ENCODE assay signal across 12 cellular contexts in the genomic region with DNA sequence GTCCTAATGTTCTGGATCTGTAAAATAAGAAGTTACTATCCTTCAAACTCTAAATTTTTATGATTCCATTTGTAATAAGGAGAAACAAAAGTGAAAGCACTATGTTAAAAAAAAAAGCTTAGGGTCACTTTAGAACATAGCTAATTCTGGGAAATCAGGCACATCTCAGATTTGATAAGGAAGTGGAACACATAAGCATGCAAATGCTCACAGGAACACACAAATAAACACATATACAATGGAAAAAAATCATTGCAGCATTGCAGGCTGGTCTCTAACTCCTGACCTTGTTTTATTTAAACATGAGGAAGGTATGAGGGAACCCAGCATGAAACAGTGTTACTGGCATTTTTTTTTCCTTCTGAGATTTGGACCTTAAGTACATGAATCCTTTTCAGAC.
A peak's percentile ranks its signal among the peaks of the same experiment; 100 is the strongest.
DNase-seq lines count a peak whose midpoint lies in the region; ATAC-seq, FAIRE-seq and TF ChIP-seq lines count a peak whose summit lies in the region.
"Had no signal": no experiment of that assay in that cellular context is flagged by ENCODE, and none has a peak within 500 bp of the region (broad histone marks: within the 10 kb centered on the region; RNA-seq: fewer than 3 reads in every experiment).

No MANE protein-coding gene starts in this region.

- POLR2A ChIA-PET in activated CD4-positive, alpha-beta T cell treated with anti-CD3 and anti-CD28 coated beads for 36 hours (lab: Charles Lee), result interaction anchor here (0.6 kb wide), 2 partner anchors 56 to 57 kb away, joined by 3 read pairs; no protein-coding TSS in a partner anchor

- ATAC-seq in activated CD4-positive, alpha-beta T cell treated with anti-CD3 and anti-CD28 coated beads for 36 hours, result peak; percentile 16
- no peak for ATAC-seq in activated naive CD8-positive, alpha-beta T cell treated with anti-CD3 and anti-CD28 coated beads, Interleukin-2, amount 50 U/mL, for 24 hours
- ATAC-seq in GM21576 (IDR thresholded peaks at IDR 0.05; ENCODE audit: unreplicated experiment), result no peak
- ATAC-seq in HG03457 (IDR thresholded peaks at IDR 0.05; ENCODE audit: unreplicated experiment), result no peak
- ATAC-seq in GM21526 (IDR thresholded peaks at IDR 0.05; ENCODE audit: low FRiP score, unreplicated experiment), result no peak

- no peaks in the 10 kb centered on the region for H3K9me3 ChIP-seq in kidney (ENCODE audit: control insufficient read depth in 1 of 2, low read length in 2 of 2)
- H3K9me3 ChIP-seq in thyroid gland, result no peaks in the 10 kb centered on the region

- H3K27me3 ChIP-seq in thyroid gland, result no peaks in the 10 kb centered on the region

- no peak overlapping the region for H3K27ac Mint-ChIP-seq in activated CD4-positive, alpha-beta T cell treated with anti-CD3 and anti-CD28 coated beads for 36 hours
- peak overlapping the region; percentile 39 for H3K27ac Mint-ChIP-seq in activated naive CD8-positive, alpha-beta T cell treated with anti-CD3 and anti-CD28 coated beads, Interleukin-2, amount 50 U/mL, for 24 hours

- CTCF ChIA-PET in activated CD4-positive, alpha-beta T cell treated with anti-CD3 and anti-CD28 coated beads for 36 hours (lab: Charles Lee), result interaction anchor here (0.6 kb wide), 1 partner anchor 27 kb away, joined by 3 read pairs; no protein-coding TSS in a partner anchor

- intact Hi-C loops in activated CD4-positive, alpha-beta T cell treated with anti-CD3 and anti-CD28 coated beads for 36 hours (cut with DNase I, micrococcal nuclease), result no loop called here
- intact Hi-C loops in kidney (cut with DNase I), result no loop called here
- intact Hi-C loops in thyroid gland (cut with DNase I), result no loop called here

- no peak for DNase-seq in activated CD4-positive, alpha-beta T cell treated with anti-CD3 and anti-CD28 coated beads for 36 hours
- no peak for DNase-seq in activated CD4-positive, alpha-beta T cell treated with anti-CD3 and anti-CD28 coated beads for 48 hours
- DNase-seq in activated naive CD8-positive, alpha-beta T cell treated with anti-CD3 and anti-CD28 coated beads, Interleukin-2, amount 50 U/mL, for 24 hours, result no peak
- no peak for DNase-seq in kidney
- no peak for DNase-seq in thyroid gland
- DNase-seq: activated CD8-positive, alpha-beta memory T cell treated with anti-CD3 and anti-CD28 coated beads, Interleukin-2, amount 50 U/mL, for 48 hours; cerebellar nuclear complex; foreskin melanocyte had no signal

- no peak overlapping the region for H3K9ac ChIP-seq in kidney (ENCODE audit: low read length in 2 of 2)

- peaks cover under 1 to 9% of the 10 kb centered on the region in 2 donors for H3K4me1 ChIP-seq in kidney (ENCODE audit: control insufficient read depth in 1 of 2, insufficient read depth in 1 of 2, low read depth in 1 of 2, low read length in 2 of 2)
- no peaks in the 10 kb centered on the region for H3K4me1 ChIP-seq in thyroid gland

- H3K36me3 ChIP-seq in kidney (ENCODE audit: control insufficient read depth in 1 of 2, insufficient read depth in 2 of 2, low read length in 2 of 2) (no peaks in the 10 kb centered on the region), thyroid gland (no peaks in the 10 kb centered on the region)

- H3K4me1 Mint-ChIP-seq in activated CD4-positive, alpha-beta T cell treated with anti-CD3 and anti-CD28 coated beads for 36 hours, result peaks cover 71% of the 10 kb centered on the region
- peaks cover 82% of the 10 kb centered on the region for H3K4me1 Mint-ChIP-seq in activated naive CD8-positive, alpha-beta T cell treated with anti-CD3 and anti-CD28 coated beads, Interleukin-2, amount 50 U/mL, for 24 hours

- FAIRE-seq in kidney (lab: Jason Lieb, UNC), result peak; percentile 23
- FAIRE-seq: H1 had no signal

- peaks cover 21% of the 10 kb centered on the region for H3K9me3 Mint-ChIP-seq in activated CD4-positive, alpha-beta T cell treated with anti-CD3 and anti-CD28 coated beads for 36 hours (ENCODE audit: low read depth)
- peaks cover 27% of the 10 kb centered on the region for H3K9me3 Mint-ChIP-seq in activated naive CD8-positive, alpha-beta T cell treated with anti-CD3 and anti-CD28 coated beads, Interleukin-2, amount 50 U/mL, for 24 hours

- no peak for TF ChIP-seq POLR2A in thyroid gland (IDR thresholded peaks at IDR 0.05)

- TF ChIP-seq CTCF in kidney (IDR thresholded peaks at IDR 0.05; ENCODE audit: borderline replicate concordance, extremely low read depth, insufficient read depth) (no peak), thyroid gland (IDR thresholded peaks at IDR 0.05) (no peak)

- peaks cover 18% of the 10 kb centered on the region for H3K36me3 Mint-ChIP-seq in activated CD4-positive, alpha-beta T cell treated with anti-CD3 and anti-CD28 coated beads for 36 hours (ENCODE audit: low read depth)
- peaks cover 22% of the 10 kb centered on the region for H3K36me3 Mint-ChIP-seq in activated naive CD8-positive, alpha-beta T cell treated with anti-CD3 and anti-CD28 coated beads, Interleukin-2, amount 50 U/mL, for 24 hours (ENCODE audit: low read depth)

- H3K27ac ChIP-seq in kidney (ENCODE audit: low read depth in 2 of 2, low read length in 2 of 2) (peak overlapping the region in 1 of 2 donors; percentile 76), thyroid gland (peak overlapping the region; percentile 2 to 78 (median 15))

- H3K27me3 Mint-ChIP-seq in activated CD4-positive, alpha-beta T cell treated with anti-CD3 and anti-CD28 coated beads for 36 hours, result peaks cover 6% of the 10 kb centered on the region
- H3K27me3 Mint-ChIP-seq in activated naive CD8-positive, alpha-beta T cell treated with anti-CD3 and anti-CD28 coated beads, Interleukin-2, amount 50 U/mL, for 24 hours, result no peaks in the 10 kb centered on the region

- H3K4me3 ChIP-seq in kidney (ENCODE audit: low read length in 2 of 2) (peak overlapping the region in 1 of 2 donors; percentile 8), thyroid gland (replicated peaks in 1 of 3) (no peak overlapping the region)

- H3K4me3 Mint-ChIP-seq in activated CD4-positive, alpha-beta T cell treated with anti-CD3 and anti-CD28 coated beads for 36 hours, result no peak overlapping the region
- no peak overlapping the region for H3K4me3 Mint-ChIP-seq in activated naive CD8-positive, alpha-beta T cell treated with anti-CD3 and anti-CD28 coated beads, Interleukin-2, amount 50 U/mL, for 24 hours
